1 cellular context compared by ENCODE assay signal in the genomic region with DNA sequence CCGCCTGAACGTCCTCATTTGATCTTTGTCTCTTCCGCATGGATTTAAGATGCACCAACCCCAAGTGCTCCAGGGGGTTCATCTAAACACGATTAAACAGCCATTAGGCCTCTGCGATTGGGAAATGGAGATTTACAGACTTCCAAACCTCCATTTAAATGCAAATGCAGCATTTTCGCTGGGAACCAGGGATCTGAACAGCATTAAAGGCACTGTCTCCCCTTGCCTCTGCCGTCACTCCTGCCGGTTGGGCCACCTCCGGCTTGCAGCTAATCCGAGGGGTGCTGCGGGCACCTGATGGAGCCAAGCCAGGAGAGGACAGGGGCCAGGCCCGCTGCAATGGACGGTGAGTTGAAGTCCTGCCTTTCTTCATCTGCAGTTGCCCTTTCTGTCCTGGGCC.
TF ChIP-seq lines count a peak whose summit lies in the region.

No MANE protein-coding gene starts in this region.

TF ChIP-seq in GM23338, 12 proteins besides CTCF, POLR2A, EP300 and RAD21:
- TF ChIP-seq STAT1 (IDR thresholded peaks at IDR 0.05; ENCODE audit: unreplicated experiment), result no peak
- TF ChIP-seq POLR2AphosphoS5 (IDR thresholded peaks at IDR 0.05; ENCODE audit: low read depth), result 0 out of 2 replicates have a peak, but pooled peaks have one; percentile 20
